Comparison of ENCODE assay signal across 14 cellular contexts in the genomic region with DNA sequence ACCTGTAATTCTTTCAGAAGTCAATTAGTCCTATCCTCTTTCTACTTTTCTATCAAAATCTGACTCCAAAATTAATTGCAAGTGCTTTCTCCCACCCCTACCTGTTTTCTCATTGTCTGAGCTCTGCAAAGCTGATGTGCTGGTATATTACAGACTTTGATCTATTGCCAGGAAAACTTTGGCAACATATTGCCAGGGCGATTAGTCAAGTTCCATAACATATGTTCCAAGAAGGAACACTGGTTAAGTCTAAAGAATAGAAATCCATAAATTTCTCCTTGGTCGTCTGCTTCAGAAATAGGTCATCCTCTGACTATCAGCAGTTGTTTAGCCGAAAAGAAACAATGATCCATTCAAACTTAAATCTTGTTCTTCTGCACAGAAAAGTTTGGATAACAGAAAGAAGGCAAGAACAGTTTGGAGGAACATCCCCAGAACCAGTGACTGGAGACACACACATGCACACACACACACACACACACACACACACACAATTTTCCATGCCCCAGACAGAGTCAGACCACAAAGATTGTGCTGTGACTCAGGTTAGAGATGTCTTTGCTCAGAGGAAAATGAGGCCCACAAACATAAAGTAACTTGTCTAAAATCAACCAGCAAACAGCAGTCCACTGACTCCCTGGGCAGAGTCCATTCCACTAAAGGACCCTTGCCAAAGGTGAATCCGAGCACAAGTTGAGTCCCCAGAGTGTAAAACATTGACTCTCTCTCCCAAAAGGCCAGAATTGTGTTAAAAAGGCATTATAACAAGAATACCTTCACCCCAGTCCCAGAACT.
A peak's percentile ranks its signal among the peaks of the same experiment; 100 is the strongest.
DNase-seq lines count a peak whose midpoint lies in the region; ATAC-seq, FAIRE-seq and TF ChIP-seq lines count a peak whose summit lies in the region.
"Had no signal": no experiment of that assay in that cellular context is flagged by ENCODE, and none has a peak within 500 bp of the region (broad histone marks: within the 10 kb centered on the region; RNA-seq: fewer than 3 reads in every experiment).

No MANE protein-coding gene starts in this region.

- TF ChIP-seq CTCF in foreskin fibroblast (IDR thresholded peaks at IDR 0.05; ENCODE audit: low read depth, low read length) (no peak), sigmoid colon (IDR thresholded peaks at IDR 0.05) (no peak), endodermal cell (conservative IDR thresholded peaks at IDR 0.05) (no peak)

- no peak overlapping the region for H3K4me3 Mint-ChIP-seq in endodermal cell
- H3K4me3 Mint-ChIP-seq: activated naive CD4-positive, alpha-beta T cell treated with anti-CD3 and anti-CD28 coated beads for 36 hours had no signal

- TF ChIP-seq EP300 in sigmoid colon (IDR thresholded peaks at IDR 0.05): no peak

- TF ChIP-seq POLR2A in GM12891 (IDR thresholded peaks at IDR 0.05; ENCODE audit: low read depth, low read length) (no peak), sigmoid colon (IDR thresholded peaks at IDR 0.05) (no peak)

- H3K27ac ChIP-seq in sigmoid colon (peak overlapping the region; percentile 11 to 75 (median 54)), endodermal cell (ENCODE audit: low read depth, low read length) (no peak overlapping the region)
- H3K27ac ChIP-seq: SK-N-MC had no signal

- intact Hi-C loops in sigmoid colon (cut with DNase I): no loop called here

- no peak for DNase-seq in GM12891 (ENCODE audit: insufficient read length, low spot score)
- peak; percentile 80 for DNase-seq in amniotic epithelial cell (ENCODE audit: low read depth)
- peak; percentile 37 to 40 for DNase-seq in foreskin fibroblast
- no peak for DNase-seq in sigmoid colon
- DNase-seq in endodermal cell: no peak
- no peak for DNase-seq in NCI-H2029 (lab: John Stamatoyannopoulos, UW)
- DNase-seq in NCI-H2171 treated with DMSO at 0.1 percent for 48 hours (lab: John Stamatoyannopoulos, UW): no peak
- DNase-seq: activated naive CD4-positive, alpha-beta T cell treated with anti-CD3 and anti-CD28 coated beads for 36 hours; effector CD4-positive, alpha-beta T cell; NCI-H146; NCI-H510A had no signal

- H3K27me3 Mint-ChIP-seq in endodermal cell (ENCODE audit: insufficient read depth): no peaks in the 10 kb centered on the region

- WGBS in sigmoid colon, 2 donors: 50 to 69% methylated on average over 4 of the region's 4 CpGs
- WGBS in endodermal cell (ENCODE audit: insufficient coverage in 1 of 2, insufficient read length in 1 of 2), 2 experiments: 86 to 100% methylated on average over 3 to 4 of the region's 4 CpGs

- H3K36me3 ChIP-seq in sigmoid colon (no peaks in the 10 kb centered on the region), endodermal cell (ENCODE audit: control insufficient read depth, insufficient read depth, low read length) (no peaks in the 10 kb centered on the region)

- no peak overlapping the region for H3K27ac Mint-ChIP-seq in endodermal cell
- H3K27ac Mint-ChIP-seq: activated naive CD4-positive, alpha-beta T cell treated with anti-CD3 and anti-CD28 coated beads for 36 hours had no signal

- H3K9me3 Mint-ChIP-seq in endodermal cell: no peaks in the 10 kb centered on the region
- H3K9me3 Mint-ChIP-seq: activated naive CD4-positive, alpha-beta T cell treated with anti-CD3 and anti-CD28 coated beads for 36 hours had no signal

- ATAC-seq in HG03139 (IDR thresholded peaks at IDR 0.05; ENCODE audit: unreplicated experiment): no peak

- no peaks in the 10 kb centered on the region for H3K27me3 ChIP-seq in sigmoid colon
- H3K27me3 ChIP-seq in endodermal cell (ENCODE audit: control insufficient read depth, insufficient read depth, low read length, poor library complexity, severe bottlenecking): no peaks in the 10 kb centered on the region

- H3K9ac ChIP-seq in endodermal cell (ENCODE audit: extremely low read depth, low read length, poor library complexity, severe bottlenecking): no peak overlapping the region

- H3K9me3 ChIP-seq in sigmoid colon (no peaks in the 10 kb centered on the region), endodermal cell (ENCODE audit: control insufficient read depth, low read length) (no peaks in the 10 kb centered on the region)

- H3K4me3 ChIP-seq in foreskin fibroblast (ENCODE audit: low read depth in 1 of 2, low read length in 2 of 2) (no peak overlapping the region), sigmoid colon (no peak overlapping the region), endodermal cell (ENCODE audit: low read length) (no peak overlapping the region)
- H3K4me3 ChIP-seq: SK-N-MC had no signal

- H3K4me1 ChIP-seq in sigmoid colon: peaks cover 0 to 56% (median 18%) of the 10 kb centered on the region in 4 donors
- H3K4me1 ChIP-seq in endodermal cell (ENCODE audit: control insufficient read depth, insufficient read depth, low read length): no peaks in the 10 kb centered on the region

- H3K4me1 Mint-ChIP-seq in endodermal cell: peaks cover 6% of the 10 kb centered on the region

- FAIRE-seq in GM12891 (lab: Jason Lieb, UNC): peak; percentile 69
- FAIRE-seq: bronchial epithelial cell had no signal

- no peaks in the 10 kb centered on the region for H3K36me3 Mint-ChIP-seq in endodermal cell (ENCODE audit: low read depth)

TF ChIP-seq in GM12891, 5 proteins besides CTCF, POLR2A, EP300 and RAD21:
- TF ChIP-seq TAF1 (IDR thresholded peaks at IDR 0.05; ENCODE audit: low read depth, low read length) (no peak), PAX5 (IDR thresholded peaks at IDR 0.05; ENCODE audit: insufficient read depth, low read length, severe bottlenecking) (no peak)

Comparison
In these comparisons a context has a peak if more than half of its experiments do, and no peak if none do; other contexts are left out.
1. DNase-seq: peak in amniotic epithelial cell (single experiment) and foreskin fibroblast (2 of 2); none in GM12891 (single experiment), sigmoid colon (single experiment), endodermal cell (single experiment), NCI-H2029 (single experiment) and NCI-H2171 treated with DMSO at 0.1 percent for 48 hours (single experiment).